ENCODE assay signal across 8 cellular contexts in the genomic region with DNA sequence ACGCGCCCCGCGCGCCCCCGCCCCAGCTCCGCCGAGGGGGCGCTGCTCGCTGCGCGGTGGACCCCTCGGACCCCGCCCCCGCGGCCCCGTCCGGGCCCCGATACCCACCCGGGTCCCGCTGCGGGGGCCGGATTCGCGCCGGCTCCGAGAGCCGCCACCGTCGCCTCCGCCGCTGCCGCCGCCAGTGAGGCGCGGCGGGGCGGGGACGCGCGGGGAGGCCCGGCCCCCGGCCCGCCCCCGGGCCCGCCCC. TPM values are rescaled to one million over a fixed set of nuclear protein-coding genes. Genes with fewer than 3 reads are reported as not detected.
DNase-seq lines count a peak whose midpoint lies in the region; ATAC-seq and TF ChIP-seq lines count a peak whose summit lies in the region.

Gene TBC1D16 (minus strand): TSS at position 186 of the 250 bp plus-strand sequence. CDS start 22,325 bp downstream, outside the sequence.

- peak; percentile 49 for ATAC-seq in GM19397 (IDR thresholded peaks at IDR 0.05; ENCODE audit: unreplicated experiment)

- H2AFZ ChIP-seq in SU-DHL-6 (ENCODE audit: low read depth, low read length, severe bottlenecking) = peak within 1 kb of the TSS; percentile 18
- peak within 1 kb of the TSS; percentile 92 for H2AFZ ChIP-seq in osteoblast (ENCODE audit: low read length)

- peak within 1 kb of the TSS; percentile 34; the same call in 1 of the 2 replicates for H3K9ac ChIP-seq in SU-DHL-6 (ENCODE audit: low read length)

- H3K27ac ChIP-seq in SU-DHL-6 (ENCODE audit: low read depth, low read length) = no peak within 1 kb of the TSS
- peak within 1 kb of the TSS; percentile 91 for H3K27ac ChIP-seq in osteoblast (ENCODE audit: low read depth, low read length)

- DNase-seq in fibroblast of the aortic adventitia (ENCODE audit: low read depth) (no peak), osteoblast (ENCODE audit: insufficient read length, low spot score, missing footprints) (peak; percentile 99), AG08396 (ENCODE audit: low spot score) (no peak), DMS153 (lab: John Stamatoyannopoulos, UW) (no peak), HCEC 1CT (no peak)
- DNase-seq in stimulated activated CD4-positive, alpha-beta T cell treated with anti-CD3 and anti-CD28 coated beads, Interleukin-2, amount 100 ng/mL, for 48 hours = no peak

- H3K4me2 ChIP-seq in SU-DHL-6 (ENCODE audit: low read depth, low read length, poor library complexity, severe bottlenecking) = peak within 1 kb of the TSS; percentile 45
- H3K4me2 ChIP-seq in osteoblast (ENCODE audit: insufficient read depth, low read length) = peak within 1 kb of the TSS; percentile 93

- H3K27me3 ChIP-seq in SU-DHL-6 (ENCODE audit: low read length) (peaks cover 4% of the 10 kb centered on the region; the same call in 1 of the 2 replicates), osteoblast (ENCODE audit: insufficient read depth, low read length) (no peaks in the 10 kb centered on the region)

- H3K4me3 ChIP-seq in SU-DHL-6 (ENCODE audit: insufficient read depth, low read length, poor library complexity, severe bottlenecking) = peak within 1 kb of the TSS; percentile 36
- H3K4me3 ChIP-seq in fibroblast of the aortic adventitia (ENCODE audit: low read depth, low read length) = peak within 1 kb of the TSS; percentile 87
- H3K4me3 ChIP-seq in osteoblast (ENCODE audit: insufficient read depth, low read length) = peak within 1 kb of the TSS; percentile 91

- H4K20me1 ChIP-seq in SU-DHL-6 (ENCODE audit: low read depth, low read length) (no peaks in the 10 kb centered on the region), osteoblast (ENCODE audit: insufficient read depth, low read length) (peaks cover 37% of the 10 kb centered on the region)

- H3K9me2 ChIP-seq in SU-DHL-6 (replicated peaks; ENCODE audit: insufficient read depth, low read length) = no peaks in the 10 kb centered on the region

- no peaks in the 10 kb centered on the region for H3K79me2 ChIP-seq in SU-DHL-6 (ENCODE audit: insufficient read depth, low read length)
- peaks cover 39% of the 10 kb centered on the region for H3K79me2 ChIP-seq in osteoblast (ENCODE audit: insufficient read depth, low read length)

- H3F3A ChIP-seq in SU-DHL-6 (ENCODE audit: insufficient read depth) = no peaks in the 10 kb centered on the region; the same call in 1 of the 2 replicates

- H3K9me3 ChIP-seq in SU-DHL-6 (ENCODE audit: insufficient read depth, low read length) (no peaks in the 10 kb centered on the region), osteoblast (ENCODE audit: low read depth, low read length) (no peaks in the 10 kb centered on the region)

- TF ChIP-seq CTCF in SU-DHL-6 (IDR thresholded peaks at IDR 0.05; ENCODE audit: insufficient read depth, low read length, poor library complexity, severe bottlenecking) = no peak
- TF ChIP-seq CTCF in fibroblast of the aortic adventitia (IDR thresholded peaks at IDR 0.05; ENCODE audit: insufficient read depth, low read length) = no peak
- TF ChIP-seq CTCF in osteoblast (IDR thresholded peaks at IDR 0.05; ENCODE audit: extremely low read depth, low read depth, low read length) = no peak

- H3K4me1 ChIP-seq in osteoblast (ENCODE audit: insufficient read depth, low read length) = peaks cover 10% of the 10 kb centered on the region

- H3K36me3 ChIP-seq in SU-DHL-6 (ENCODE audit: low read length) = no peaks in the 10 kb centered on the region
- no peaks in the 10 kb centered on the region for H3K36me3 ChIP-seq in osteoblast (ENCODE audit: insufficient read depth, low read length)

RNA-seq across cellular contexts. Expression of gene TBC1D16, which starts in this region (rescaled TPM):
- total RNA-seq in fibroblast of the aortic adventitia (ENCODE audit: low replicate concordance) (33.4 and 37.8 TPM in 2 replicates), osteoblast (63.1 and 68.8 TPM in 2 replicates)

Comparison
In these comparisons a context has a peak if more than half of its experiments do, and no peak if none do; other contexts are left out.
1. H3K4me3 ChIP-seq: peak in every context shown above with its lines; median percentile 91 in osteoblast; 87 in fibroblast of the aortic adventitia; 36 in SU-DHL-6.